25 cellular contexts compared by ENCODE assay signal in the genomic region with DNA sequence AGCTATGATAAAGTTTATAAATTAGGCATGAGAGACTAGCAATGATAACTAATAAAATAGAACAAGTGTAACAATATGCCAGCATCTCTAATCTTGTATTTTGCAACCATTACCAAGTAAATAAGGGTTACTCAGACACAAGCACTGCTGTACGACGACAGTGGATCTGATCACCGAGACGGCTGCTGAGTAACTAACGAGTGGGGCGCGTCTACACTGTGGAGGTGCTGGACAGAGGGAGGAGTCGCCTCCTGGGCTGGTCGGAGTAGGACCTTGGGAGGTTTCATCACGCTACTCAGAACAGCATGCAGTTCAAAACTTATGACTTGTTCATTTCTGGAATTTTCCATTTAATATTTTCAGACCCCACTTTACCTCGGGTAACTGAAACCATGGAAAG.
"Had no signal": no experiment of that assay in that cellular context is flagged by ENCODE, and none has a peak within 500 bp of the region (broad histone marks: within the 10 kb centered on the region; RNA-seq: fewer than 3 reads in every experiment).

No MANE protein-coding gene starts in this region.

- H3K9ac ChIP-seq: neural progenitor cell, parathyroid adenoma had no signal

- H3K9me3 Mint-ChIP-seq: effector memory CD8-positive, alpha-beta T cell; naive thymus-derived CD4-positive, alpha-beta T cell; nephron; neural progenitor cell; stimulated activated effector memory CD8-positive, alpha-beta T cell treated with anti-CD3 and anti-CD28 coated beads, Interleukin-12 subunit alpha, Interleukin-12 subunit beta, amount 100 ng/mL, for 72 hours; type B pancreatic cell had no signal

- H3K27me3 ChIP-seq: esophagus muscularis mucosa, heart right ventricle, left lung, neural progenitor cell, stomach, tibial artery had no signal

- H3K9me3 ChIP-seq: esophagus muscularis mucosa, heart right ventricle, left lung, stomach, tibial artery had no signal

- H2AFZ ChIP-seq: neural progenitor cell, parathyroid adenoma had no signal

- DNase-seq: cortex of kidney; effector memory CD8-positive, alpha-beta T cell; foreskin melanocyte; glutamatergic neuron; heart right ventricle; hippocampal formation; left cardiac atrium; left lung; mesendoderm; midbrain; naive thymus-derived CD4-positive, alpha-beta T cell; stimulated activated CD4-positive, alpha-beta T cell treated with anti-CD3 and anti-CD28 coated beads, Interleukin-2, amount 100 ng/mL, for 24 hours; stimulated activated CD4-positive, alpha-beta T cell treated with anti-CD3 and anti-CD28 coated beads, Interleukin-4, amount 100 ng/mL, for 24 hours; stimulated activated naive CD4-positive, alpha-beta T cell treated with Interleukin-2 at 50 U/mL for 16 hours; stomach; tibial artery had no signal

- H3K4me1 Mint-ChIP-seq: stimulated activated effector memory CD8-positive, alpha-beta T cell treated with anti-CD3 and anti-CD28 coated beads, Interleukin-12 subunit alpha, Interleukin-12 subunit beta, amount 100 ng/mL, for 72 hours had no signal

- H3K27me3 Mint-ChIP-seq: effector memory CD8-positive, alpha-beta T cell; naive thymus-derived CD4-positive, alpha-beta T cell; progenitor cell of endocrine pancreas; type B pancreatic cell had no signal

- H3K4me2 ChIP-seq: neural progenitor cell, smooth muscle cell had no signal

- H3K4me3 Mint-ChIP-seq: effector memory CD8-positive, alpha-beta T cell; naive thymus-derived CD4-positive, alpha-beta T cell; nephron; neural progenitor cell; stimulated activated effector memory CD8-positive, alpha-beta T cell treated with anti-CD3 and anti-CD28 coated beads, Interleukin-12 subunit alpha, Interleukin-12 subunit beta, amount 100 ng/mL, for 72 hours; type B pancreatic cell had no signal

- H3K36me3 ChIP-seq: neural progenitor cell had no signal

- H3K27ac ChIP-seq: esophagus muscularis mucosa, heart right ventricle, left lung, neural progenitor cell, parathyroid adenoma, stomach, tibial artery had no signal

- H3K27ac Mint-ChIP-seq: effector memory CD8-positive, alpha-beta T cell; naive thymus-derived CD4-positive, alpha-beta T cell; nephron; neural progenitor cell; progenitor cell of endocrine pancreas; stimulated activated effector memory CD8-positive, alpha-beta T cell treated with anti-CD3 and anti-CD28 coated beads, Interleukin-12 subunit alpha, Interleukin-12 subunit beta, amount 100 ng/mL, for 72 hours; type B pancreatic cell had no signal

- H3K4me3 ChIP-seq: esophagus muscularis mucosa, heart right ventricle, left lung, neural progenitor cell, smooth muscle cell, stomach, tibial artery had no signal

- ATAC-seq: effector memory CD8-positive, alpha-beta T cell; left cardiac atrium; left lung; naive thymus-derived CD4-positive, alpha-beta T cell; sciatic nerve; stimulated activated effector memory CD8-positive, alpha-beta T cell treated with anti-CD3 and anti-CD28 coated beads, Interleukin-12 subunit alpha, Interleukin-12 subunit beta, amount 100 ng/mL, for 72 hours had no signal
